Comparison of ENCODE assay signal across 8 cellular contexts in the genomic region with DNA sequence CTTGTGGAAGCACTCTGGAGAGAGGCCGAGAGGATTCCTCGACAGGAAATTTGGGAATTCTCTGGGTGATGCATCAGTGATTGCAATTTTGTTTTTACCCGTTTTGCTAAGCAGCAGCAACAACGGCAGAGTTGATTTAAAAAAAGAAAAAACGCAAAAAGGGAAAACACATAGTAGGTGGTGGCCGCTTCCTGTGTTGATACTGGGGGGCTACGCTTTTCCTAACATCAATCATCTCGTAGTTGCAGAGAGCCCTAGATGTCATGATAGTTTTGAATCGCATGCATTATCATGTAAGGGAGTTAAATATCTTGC. TPM values are rescaled to one million over a fixed set of nuclear protein-coding genes. Genes with fewer than 3 reads are reported as not detected.
DNase-seq lines count a peak whose midpoint lies in the region; ATAC-seq and TF ChIP-seq lines count a peak whose summit lies in the region.

No MANE protein-coding gene starts in this region.

- H3K36me3 Mint-ChIP-seq in nephron progenitor cell (ENCODE audit: low read depth) = peaks cover 8% of the 10 kb centered on the region

- H3K27ac ChIP-seq in BLaER1 (peak overlapping the region; percentile 95), KOPT-K1 (ENCODE audit: low read depth, low read length, poor library complexity, severe bottlenecking) (peak overlapping the region; percentile 98), dorsolateral prefrontal cortex (peak overlapping the region; percentile 66 to 97 (median 89))

- no peak for DNase-seq in dorsolateral prefrontal cortex
- DNase-seq in nephron progenitor cell = no peak
- DNase-seq in D341Med (ENCODE audit: low spot score) = no peak
- DNase-seq in anterior cingulate cortex (lab: John Stamatoyannopoulos, UW) = no peak
- DNase-seq in NCI-H774 (lab: John Stamatoyannopoulos, UW) = no peak

- H3K27me3 ChIP-seq in BLaER1 (no peaks in the 10 kb centered on the region), dorsolateral prefrontal cortex (no peaks in the 10 kb centered on the region)

- H3K9me3 Mint-ChIP-seq in nephron progenitor cell = peaks cover 14% of the 10 kb centered on the region

- H3K4me3 ChIP-seq in BLaER1 (peak overlapping the region; percentile 87), dorsolateral prefrontal cortex (peak overlapping the region; percentile 64 to 97 (median 85))

- H3K9me3 ChIP-seq in BLaER1 (no peaks in the 10 kb centered on the region), KOPT-K1 (ENCODE audit: insufficient read depth, low read length, poor library complexity, severe bottlenecking) (no peaks in the 10 kb centered on the region)

- TF ChIP-seq CTCF in dorsolateral prefrontal cortex (IDR thresholded peaks at IDR 0.05 in 54 of 56, conservative IDR thresholded peaks at IDR 0.05 in 2 of 56; ENCODE audit: low read depth in 1 of 56, partially characterized antibody in 56 of 56) = no peak
- no peak for TF ChIP-seq CTCF in nephron progenitor cell (IDR thresholded peaks at IDR 0.05)

- no peak overlapping the region for H3K27ac Mint-ChIP-seq in nephron progenitor cell

- H3K27me3 Mint-ChIP-seq in nephron progenitor cell (ENCODE audit: low read depth, poor library complexity) = peaks cover 12% of the 10 kb centered on the region

- H4K20me1 ChIP-seq in BLaER1 = no peaks in the 10 kb centered on the region

- H3K36me3 ChIP-seq in BLaER1 (no peaks in the 10 kb centered on the region), KOPT-K1 (ENCODE audit: insufficient read depth, low read length) (no peaks in the 10 kb centered on the region)

- peaks cover 21% of the 10 kb centered on the region for H3K4me1 ChIP-seq in BLaER1

- TF ChIP-seq POLR2A in GM18505 (IDR thresholded peaks at IDR 0.05; ENCODE audit: borderline replicate concordance, extremely low read depth, insufficient read depth, insufficient read length) = no peak

- H3K9ac ChIP-seq in BLaER1 = peak overlapping the region; percentile 91

- H3K4me3 Mint-ChIP-seq in nephron progenitor cell = peak overlapping the region; percentile 81

- ATAC-seq in GM18505 (IDR thresholded peaks at IDR 0.05; ENCODE audit: unreplicated experiment) = no peak

- peaks cover 20% of the 10 kb centered on the region for H3K4me1 Mint-ChIP-seq in nephron progenitor cell

- peak overlapping the region; percentile 80 for H3K4me2 ChIP-seq in BLaER1

- intact Hi-C loops in dorsolateral prefrontal cortex (cut with DNase I) = loop anchor here (1.0 to 10.0 kb wide), 3 partner anchors 93 to 150 kb away; a partner anchor contains a TSS

RNA-seq across cellular contexts. Expression of a gene that starts 0.3 kb away (rescaled TPM):
- 1 to 10 TPM; 2.0 to 7.1 (median 4.5) TPM for total RNA-seq in dorsolateral prefrontal cortex

RNA-seq across cellular contexts. Expression of a gene that starts 27.5 kb away (rescaled TPM):
- total RNA-seq in dorsolateral prefrontal cortex = 1 to 10 TPM in 118 of 120 experiments, under 1 TPM in 2; 0.68 to 9.3 (median 2.9) TPM
